Comparison of ENCODE assay signal across 8 cellular contexts in the genomic region with DNA sequence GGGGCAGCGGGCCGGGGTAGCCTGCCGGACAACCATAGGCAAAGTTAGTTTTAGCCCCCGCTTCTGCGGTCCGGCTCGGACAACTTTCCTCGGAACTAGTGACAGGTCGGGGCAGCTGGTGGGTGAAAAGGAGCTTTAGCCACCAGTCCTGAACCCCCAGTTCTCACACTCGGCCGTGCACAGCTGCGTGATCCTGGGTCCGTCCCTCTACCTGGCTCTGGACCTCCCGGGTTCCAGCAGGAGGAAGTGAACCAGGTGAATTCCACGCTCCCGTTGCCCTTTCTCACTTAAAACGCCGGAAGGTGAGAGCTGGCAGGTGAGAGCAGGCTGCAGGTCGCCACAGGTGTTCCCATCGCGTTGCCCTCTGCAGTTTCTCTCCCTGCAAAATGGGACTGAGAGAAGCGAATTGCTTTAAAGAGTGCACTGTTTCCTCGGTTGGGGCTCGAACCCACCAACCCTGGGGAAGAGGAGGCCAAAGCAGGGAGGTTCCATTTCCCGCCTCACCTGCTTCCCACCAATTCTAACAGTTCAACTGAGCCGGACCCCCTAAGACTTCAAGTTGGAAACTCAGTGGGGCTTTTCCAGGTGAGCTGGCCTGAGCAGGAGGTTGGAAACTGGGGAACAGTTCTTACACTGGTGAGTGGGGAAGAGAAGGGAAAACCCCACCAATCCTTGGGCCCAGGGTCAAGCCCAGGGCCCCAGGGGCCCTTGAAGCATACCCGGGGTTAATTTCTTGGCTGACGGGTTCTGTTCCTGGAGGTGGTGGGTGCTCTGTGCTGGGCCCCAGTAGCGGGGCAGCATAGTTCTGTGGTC. TPM values are rescaled to one million over a fixed set of nuclear protein-coding genes. Genes with fewer than 3 reads are reported as not detected.
DNase-seq lines count a peak whose midpoint lies in the region; ATAC-seq and TF ChIP-seq lines count a peak whose summit lies in the region.

No MANE protein-coding gene starts in this region.

- intact Hi-C loops in right lobe of liver (cut with DNase I), result no loop called here
- intact Hi-C loops in uterus (cut with DNase I; ENCODE audit: low total_unique reads), result loop anchor here (10.0 kb wide), 1 partner anchor 339 kb away; no protein-coding TSS in a partner anchor

- ATAC-seq in stimulated activated naive CD8-positive, alpha-beta T cell treated with anti-CD3 and anti-CD28 coated beads, Interleukin-15, Interleukin-2, amounts not matched to agents 100 U/mL and 50 U/mL, for 24 hours, result no peak
- ATAC-seq in right lobe of liver (no peak), GM18868 (IDR thresholded peaks at IDR 0.05; ENCODE audit: unreplicated experiment) (no peak)

- H3K4me3 ChIP-seq in right lobe of liver, result peak overlapping the region; percentile 67 to 70 (median 67)
- peak overlapping the region; percentile 29 to 38 for H3K4me3 ChIP-seq in uterus

- peaks cover 0 to 20% (median 9%) of the 10 kb centered on the region in 4 donors for H3K4me1 ChIP-seq in right lobe of liver
- H3K4me1 ChIP-seq in uterus, result peaks cover 0 to 4% of the 10 kb centered on the region in 2 donors

- TF ChIP-seq POLR2A in right lobe of liver (IDR thresholded peaks at IDR 0.05) (no peak), uterus (IDR thresholded peaks at IDR 0.05) (peak in 1 of 2 donors; percentile 38)

- H3K27me3 Mint-ChIP-seq in stimulated activated naive CD8-positive, alpha-beta T cell treated with anti-CD3 and anti-CD28 coated beads, Interleukin-15, Interleukin-2, amounts not matched to agents 100 ng/mL and 50 ng/mL, for 24 hours, result no peaks in the 10 kb centered on the region
- H3K27me3 Mint-ChIP-seq in activated naive CD8-positive, alpha-beta T cell treated with anti-CD3 and anti-CD28 coated beads for 36 hours, result no peaks in the 10 kb centered on the region

- H3K27ac ChIP-seq in right lobe of liver, result peak overlapping the region; percentile 64 to 75 (median 72)
- peak overlapping the region; percentile 49 to 69 for H3K27ac ChIP-seq in uterus

- 13% methylated on average over 12 of the region's 29 CpGs for WGBS in right lobe of liver (ENCODE audit: insufficient coverage, low coverage, low lambda C conversion rate, missing lambda C conversion rate)

- TF ChIP-seq CTCF in right lobe of liver (IDR thresholded peaks at IDR 0.05) (no peak), uterus (IDR thresholded peaks at IDR 0.05) (no peak)

- peak overlapping the region; percentile 100 for H3K27ac Mint-ChIP-seq in stimulated activated naive CD8-positive, alpha-beta T cell treated with anti-CD3 and anti-CD28 coated beads, Interleukin-15, Interleukin-2, amounts not matched to agents 100 ng/mL and 50 ng/mL, for 24 hours
- peak overlapping the region; percentile 91 for H3K27ac Mint-ChIP-seq in activated naive CD8-positive, alpha-beta T cell treated with anti-CD3 and anti-CD28 coated beads for 36 hours

- no peaks in the 10 kb centered on the region for H3K9me3 Mint-ChIP-seq in stimulated activated naive CD8-positive, alpha-beta T cell treated with anti-CD3 and anti-CD28 coated beads, Interleukin-15, Interleukin-2, amounts not matched to agents 100 ng/mL and 50 ng/mL, for 24 hours
- H3K9me3 Mint-ChIP-seq in activated naive CD8-positive, alpha-beta T cell treated with anti-CD3 and anti-CD28 coated beads for 36 hours, result peaks cover 11% of the 10 kb centered on the region

- H3K9me3 ChIP-seq in right lobe of liver (no peaks in the 10 kb centered on the region), uterus (no peaks in the 10 kb centered on the region)

- H3K27me3 ChIP-seq in right lobe of liver, result no peaks in the 10 kb centered on the region
- no peaks in the 10 kb centered on the region for H3K27me3 ChIP-seq in uterus

- H3K36me3 Mint-ChIP-seq in stimulated activated naive CD8-positive, alpha-beta T cell treated with anti-CD3 and anti-CD28 coated beads, Interleukin-15, Interleukin-2, amounts not matched to agents 100 ng/mL and 50 ng/mL, for 24 hours (ENCODE audit: low read depth), result peaks cover 39% of the 10 kb centered on the region
- H3K36me3 Mint-ChIP-seq in activated naive CD8-positive, alpha-beta T cell treated with anti-CD3 and anti-CD28 coated beads for 36 hours, result peaks cover 48% of the 10 kb centered on the region

- DNase-seq in stimulated activated naive CD8-positive, alpha-beta T cell treated with anti-CD3 and anti-CD28 coated beads, Interleukin-15, Interleukin-2, amounts not matched to agents 100 U/mL and 50 U/mL, for 24 hours, result no peak
- DNase-seq in activated naive CD8-positive, alpha-beta T cell treated with anti-CD3 and anti-CD28 coated beads for 36 hours, result no peak
- DNase-seq in right lobe of liver (no peak), uterus (no peak), OCI-M1 (lab: John Stamatoyannopoulos, UW) (no peak)
- DNase-seq in activated CD4-positive, alpha-beta T cell treated with anti-CD3 and anti-CD28 coated beads for 1 hour, result no peak

- H3K4me1 Mint-ChIP-seq in stimulated activated naive CD8-positive, alpha-beta T cell treated with anti-CD3 and anti-CD28 coated beads, Interleukin-15, Interleukin-2, amounts not matched to agents 100 ng/mL and 50 ng/mL, for 24 hours (ENCODE audit: low read depth), result peaks cover 77% of the 10 kb centered on the region
- H3K4me1 Mint-ChIP-seq in activated naive CD8-positive, alpha-beta T cell treated with anti-CD3 and anti-CD28 coated beads for 36 hours, result peaks cover 52% of the 10 kb centered on the region

- H3K4me3 Mint-ChIP-seq in stimulated activated naive CD8-positive, alpha-beta T cell treated with anti-CD3 and anti-CD28 coated beads, Interleukin-15, Interleukin-2, amounts not matched to agents 100 ng/mL and 50 ng/mL, for 24 hours, result peak overlapping the region; percentile 91
- H3K4me3 Mint-ChIP-seq in activated naive CD8-positive, alpha-beta T cell treated with anti-CD3 and anti-CD28 coated beads for 36 hours, result peak overlapping the region; percentile 92

- H3K36me3 ChIP-seq in right lobe of liver (no peaks in the 10 kb centered on the region), uterus (no peaks in the 10 kb centered on the region)

RNA-seq across cellular contexts. Expression of a gene that starts 0.5 kb away (rescaled TPM):
- 100 to 1,000 TPM; 339 to 343 TPM for total RNA-seq in activated naive CD8-positive, alpha-beta T cell treated with anti-CD3 and anti-CD28 coated beads for 36 hours
- 10 to 100 TPM; 18.9 to 69.4 (median 48.6) TPM for total RNA-seq in right lobe of liver
- 10 to 100 TPM; 10.2 to 26.3 (median 20.8) TPM for total RNA-seq in uterus

Comparison
In these comparisons a context has a peak if more than half of its experiments do, and no peak if none do; other contexts are left out.
1. RNA of a gene that starts 0.5 kb away (total RNA-seq): 339 to 343 TPM in activated naive CD8-positive, alpha-beta T cell treated with anti-CD3 and anti-CD28 coated beads for 36 hours; 18.9 to 69.4 TPM in right lobe of liver and 10.2 to 26.3 TPM in uterus; every median in the first group is over 4 times any median in the second.